ENCODE assay signal across 1 cellular context in the genomic region with DNA sequence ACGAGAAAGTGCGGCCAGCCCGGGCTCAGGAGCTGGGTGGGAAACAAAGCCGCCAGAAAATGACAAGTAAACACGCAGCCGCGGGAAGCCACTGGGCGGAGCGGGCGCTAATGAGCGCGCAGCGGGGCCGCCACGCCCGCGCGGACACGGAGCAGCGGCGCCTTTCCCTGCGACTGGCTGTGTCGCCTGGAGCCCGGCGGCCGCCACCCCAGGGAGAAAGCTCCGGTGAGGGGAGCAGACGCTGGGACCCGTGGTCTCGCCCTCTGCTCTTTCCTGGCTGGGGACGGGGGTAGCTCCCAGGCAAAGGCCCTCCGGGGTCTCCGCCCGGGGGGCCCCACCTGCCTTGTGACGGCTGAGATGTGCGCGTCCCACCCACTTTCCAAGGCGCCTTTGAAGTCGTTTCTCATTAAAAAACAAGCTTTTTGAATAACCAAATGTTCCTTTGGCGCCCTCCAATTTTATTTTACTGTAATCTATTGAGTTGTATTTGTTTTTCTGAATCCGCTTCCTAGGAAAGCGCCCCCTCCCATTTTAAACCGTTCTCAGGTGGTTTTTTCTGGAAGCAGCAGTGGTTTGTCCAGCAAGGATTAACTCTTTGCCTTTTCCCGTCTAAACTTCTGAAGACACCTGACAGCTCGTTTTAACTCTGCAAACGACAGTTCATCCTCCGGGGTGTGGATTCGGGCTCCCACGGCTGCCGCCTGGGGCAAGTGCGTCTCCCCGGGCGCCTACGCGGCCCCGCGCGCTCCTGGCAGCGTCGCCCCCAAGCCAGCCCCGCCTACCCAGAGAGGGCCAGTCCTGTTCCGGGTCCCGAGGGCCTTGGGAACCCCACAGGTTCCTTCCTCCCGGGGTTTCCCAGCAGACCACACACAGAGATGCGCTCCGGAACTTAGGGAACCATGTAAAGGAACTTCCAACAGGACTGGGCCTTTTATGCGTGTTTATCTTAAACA.
A peak's percentile ranks its signal among the peaks of the same experiment; 100 is the strongest.
TF ChIP-seq lines count a peak whose summit lies in the region.

No MANE protein-coding gene starts in this region.

TF ChIP-seq in GM23338, 12 proteins besides CTCF, POLR2A, EP300 and RAD21 (continued from another document):
- TF ChIP-seq, protein P1, sequence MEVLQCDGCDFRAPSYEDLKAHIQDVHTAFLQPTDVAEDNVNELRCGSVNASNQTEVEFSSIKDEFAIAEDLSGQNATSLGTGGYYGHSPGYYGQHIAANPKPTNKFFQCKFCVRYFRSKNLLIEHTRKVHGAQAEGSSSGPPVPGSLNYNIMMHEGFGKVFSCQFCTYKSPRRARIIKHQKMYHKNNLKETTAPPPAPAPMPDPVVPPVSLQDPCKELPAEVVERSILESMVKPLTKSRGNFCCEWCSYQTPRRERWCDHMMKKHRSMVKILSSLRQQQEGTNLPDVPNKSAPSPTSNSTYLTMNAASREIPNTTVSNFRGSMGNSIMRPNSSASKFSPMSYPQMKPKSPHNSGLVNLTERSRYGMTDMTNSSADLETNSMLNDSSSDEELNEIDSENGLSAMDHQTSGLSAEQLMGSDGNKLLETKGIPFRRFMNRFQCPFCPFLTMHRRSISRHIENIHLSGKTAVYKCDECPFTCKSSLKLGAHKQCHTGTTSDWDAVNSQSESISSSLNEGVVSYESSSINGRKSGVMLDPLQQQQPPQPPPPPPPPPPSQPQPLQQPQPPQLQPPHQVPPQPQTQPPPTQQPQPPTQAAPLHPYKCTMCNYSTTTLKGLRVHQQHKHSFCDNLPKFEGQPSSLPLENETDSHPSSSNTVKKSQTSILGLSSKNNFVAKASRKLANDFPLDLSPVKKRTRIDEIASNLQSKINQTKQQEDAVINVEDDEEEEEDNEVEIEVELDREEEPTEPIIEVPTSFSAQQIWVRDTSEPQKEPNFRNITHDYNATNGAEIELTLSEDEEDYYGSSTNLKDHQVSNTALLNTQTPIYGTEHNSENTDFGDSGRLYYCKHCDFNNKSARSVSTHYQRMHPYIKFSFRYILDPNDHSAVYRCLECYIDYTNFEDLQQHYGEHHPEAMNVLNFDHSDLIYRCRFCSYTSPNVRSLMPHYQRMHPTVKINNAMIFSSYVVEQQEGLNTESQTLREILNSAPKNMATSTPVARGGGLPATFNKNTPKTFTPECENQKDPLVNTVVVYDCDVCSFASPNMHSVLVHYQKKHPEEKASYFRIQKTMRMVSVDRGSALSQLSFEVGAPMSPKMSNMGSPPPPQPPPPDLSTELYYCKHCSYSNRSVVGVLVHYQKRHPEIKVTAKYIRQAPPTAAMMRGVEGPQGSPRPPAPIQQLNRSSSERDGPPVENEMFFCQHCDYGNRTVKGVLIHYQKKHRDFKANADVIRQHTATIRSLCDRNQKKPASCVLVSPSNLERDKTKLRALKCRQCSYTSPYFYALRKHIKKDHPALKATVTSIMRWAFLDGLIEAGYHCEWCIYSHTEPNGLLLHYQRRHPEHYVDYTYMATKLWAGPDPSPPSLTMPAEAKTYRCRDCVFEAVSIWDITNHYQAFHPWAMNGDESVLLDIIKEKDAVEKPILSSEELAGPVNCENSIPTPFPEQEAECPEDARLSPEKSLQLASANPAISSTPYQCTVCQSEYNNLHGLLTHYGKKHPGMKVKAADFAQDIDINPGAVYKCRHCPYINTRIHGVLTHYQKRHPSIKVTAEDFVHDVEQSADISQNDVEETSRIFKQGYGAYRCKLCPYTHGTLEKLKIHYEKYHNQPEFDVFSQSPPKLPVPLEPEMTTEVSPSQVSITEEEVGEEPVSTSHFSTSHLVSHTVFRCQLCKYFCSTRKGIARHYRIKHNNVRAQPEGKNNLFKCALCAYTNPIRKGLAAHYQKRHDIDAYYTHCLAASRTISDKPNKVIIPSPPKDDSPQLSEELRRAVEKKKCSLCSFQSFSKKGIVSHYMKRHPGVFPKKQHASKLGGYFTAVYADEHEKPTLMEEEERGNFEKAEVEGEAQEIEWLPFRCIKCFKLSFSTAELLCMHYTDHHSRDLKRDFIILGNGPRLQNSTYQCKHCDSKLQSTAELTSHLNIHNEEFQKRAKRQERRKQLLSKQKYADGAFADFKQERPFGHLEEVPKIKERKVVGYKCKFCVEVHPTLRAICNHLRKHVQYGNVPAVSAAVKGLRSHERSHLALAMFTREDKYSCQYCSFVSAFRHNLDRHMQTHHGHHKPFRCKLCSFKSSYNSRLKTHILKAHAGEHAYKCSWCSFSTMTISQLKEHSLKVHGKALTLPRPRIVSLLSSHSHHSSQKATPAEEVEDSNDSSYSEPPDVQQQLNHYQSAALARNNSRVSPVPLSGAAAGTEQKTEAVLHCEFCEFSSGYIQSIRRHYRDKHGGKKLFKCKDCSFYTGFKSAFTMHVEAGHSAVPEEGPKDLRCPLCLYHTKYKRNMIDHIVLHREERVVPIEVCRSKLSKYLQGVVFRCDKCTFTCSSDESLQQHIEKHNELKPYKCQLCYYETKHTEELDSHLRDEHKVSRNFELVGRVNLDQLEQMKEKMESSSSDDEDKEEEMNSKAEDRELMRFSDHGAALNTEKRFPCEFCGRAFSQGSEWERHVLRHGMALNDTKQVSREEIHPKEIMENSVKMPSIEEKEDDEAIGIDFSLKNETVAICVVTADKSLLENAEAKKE (CRISPR knock-in tag; IDR thresholded peaks at IDR 0.05) = no peak
- peak; percentile 57 for TF ChIP-seq EZH2 (IDR thresholded peaks at IDR 0.05; ENCODE audit: low read depth, unreplicated experiment)
- TF ChIP-seq NANOG (IDR thresholded peaks at IDR 0.05; ENCODE audit: borderline replicate concordance) = no peak
- no peak for TF ChIP-seq REST (IDR thresholded peaks at IDR 0.05; ENCODE audit: unreplicated experiment)
- TF ChIP-seq JUNB (IDR thresholded peaks at IDR 0.05; ENCODE audit: unreplicated experiment) = no peak
- no peak for TF ChIP-seq CREB1 (CRISPR knock-in tag; IDR thresholded peaks at IDR 0.05; ENCODE audit: low read depth)
